ENCODE assay signal across 8 cellular contexts in the genomic region with DNA sequence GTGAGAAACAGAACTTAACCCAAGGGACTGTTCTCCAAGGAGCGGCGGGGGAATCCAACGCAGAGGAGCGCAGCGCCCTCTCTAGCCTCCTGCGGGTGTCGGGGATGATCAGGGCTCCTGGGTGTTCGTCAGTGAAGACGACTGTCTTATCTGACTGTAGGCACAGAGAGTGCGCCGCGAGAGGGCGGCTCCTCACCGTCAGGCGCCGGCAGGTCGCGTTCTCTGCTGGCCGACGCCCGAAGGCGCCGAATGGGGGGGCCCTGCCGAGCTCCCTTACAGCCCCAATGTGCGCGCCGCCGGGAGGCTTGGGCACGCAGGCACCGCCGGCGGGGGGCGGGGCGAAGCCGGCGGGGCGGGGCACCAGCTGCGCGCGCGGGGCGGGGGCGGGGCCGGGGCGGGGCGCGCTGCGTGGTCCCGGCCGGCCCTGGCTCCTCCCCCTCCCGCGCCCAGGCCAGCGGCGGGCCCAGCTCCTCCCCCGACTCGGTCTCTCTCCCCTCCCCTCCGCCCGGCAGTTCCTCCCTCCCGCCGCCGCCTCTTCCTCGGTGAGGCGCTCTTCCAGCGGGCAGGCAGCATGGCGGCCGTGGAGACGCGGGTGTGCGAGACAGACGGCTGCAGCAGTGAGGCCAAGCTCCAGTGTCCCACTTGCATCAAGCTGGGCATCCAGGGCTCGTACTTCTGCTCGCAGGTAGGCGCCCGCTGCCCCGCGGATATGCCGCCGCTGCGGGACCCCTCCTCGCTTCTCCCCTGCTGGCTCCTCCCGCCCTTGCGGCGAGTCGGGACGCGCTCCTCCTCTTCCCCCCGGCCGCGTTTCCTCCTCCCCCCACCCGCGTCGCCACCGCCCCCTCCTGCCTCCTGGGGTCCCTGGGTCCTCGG. TPM values are rescaled to one million over a fixed set of nuclear protein-coding genes. Genes with fewer than 3 reads are reported as not detected.
DNase-seq lines count a peak whose midpoint lies in the region; ATAC-seq and TF ChIP-seq lines count a peak whose summit lies in the region.

METAP1 (plus strand) TSS at position 539 of the 873 bp plus-strand sequence; CDS start at position 572, 33 bp downstream.

- peak within 1 kb of the TSS; percentile 93 for H3K27ac ChIP-seq in muscle layer of duodenum (ENCODE audit: low read length)

- peak within 1 kb of the TSS; percentile 89 for H3K4me3 Mint-ChIP-seq in activated T-cell treated with anti-CD3 and anti-CD28 coated beads, Interleukin-2, amount 50 U/mL, for 4 hours

- DNase-seq in DMS79 (lab: John Stamatoyannopoulos, UW): peak; percentile 70
- DNase-seq in KG1 (lab: John Stamatoyannopoulos, UW): peak; percentile 97
- peak; percentile 96 for DNase-seq in activated T-cell treated with anti-CD3 and anti-CD28 coated beads, Interleukin-2, amount 50 U/mL, for 4 hours
- DNase-seq in stimulated activated CD8-positive, alpha-beta memory T cell treated with anti-CD3 and anti-CD28 coated beads, Interleukin-7, amount 100 ng/mL, for 4 hours (ENCODE audit: low read depth in 2 of 2): peak; percentile 91 to 97

- no peaks in the 10 kb centered on the region for H3K27me3 ChIP-seq in muscle layer of duodenum (ENCODE audit: low read depth, low read length)

- H3K4me1 ChIP-seq in muscle layer of duodenum (ENCODE audit: control insufficient read depth in 1 of 2, insufficient read depth in 2 of 2, low read length in 2 of 2): peaks cover 0 to 13% of the 10 kb centered on the region in 2 donors

- peaks cover 36% of the 10 kb centered on the region for H3K4me1 Mint-ChIP-seq in activated T-cell treated with anti-CD3 and anti-CD28 coated beads, Interleukin-2, amount 50 U/mL, for 4 hours (ENCODE audit: low read depth)

- no peaks in the 10 kb centered on the region for H3K9me3 ChIP-seq in muscle layer of duodenum (ENCODE audit: control insufficient read depth in 1 of 2, low read length in 2 of 2)

- peak within 1 kb of the TSS; percentile 77 to 89 for H3K4me3 ChIP-seq in muscle layer of duodenum (ENCODE audit: low read depth in 1 of 2, low read length in 2 of 2)

- no peaks in the 10 kb centered on the region for H3K36me3 Mint-ChIP-seq in activated T-cell treated with anti-CD3 and anti-CD28 coated beads, Interleukin-2, amount 50 U/mL, for 4 hours (ENCODE audit: insufficient read depth)

- H3K9me3 Mint-ChIP-seq in activated T-cell treated with anti-CD3 and anti-CD28 coated beads, Interleukin-2, amount 50 U/mL, for 4 hours: no peaks in the 10 kb centered on the region

- no peaks in the 10 kb centered on the region for H3K36me3 ChIP-seq in muscle layer of duodenum (ENCODE audit: control insufficient read depth in 1 of 2, insufficient read depth in 2 of 2, low read length in 2 of 2)

- ATAC-seq in GM21723 (IDR thresholded peaks at IDR 0.05; ENCODE audit: unreplicated experiment) (peak; percentile 95), esophagus mucosa (peak; percentile 94)
- peak; percentile 91 for ATAC-seq in activated T-cell treated with anti-CD3 and anti-CD28 coated beads, Interleukin-2, amount 50 U/mL, for 4 hours

- no peaks in the 10 kb centered on the region for H3K27me3 Mint-ChIP-seq in activated T-cell treated with anti-CD3 and anti-CD28 coated beads, Interleukin-2, amount 50 U/mL, for 4 hours (ENCODE audit: low read depth)

TF ChIP-seq in PFSK-1, 5 proteins besides CTCF, POLR2A, EP300 and RAD21:
- TF ChIP-seq, protein P1, sequence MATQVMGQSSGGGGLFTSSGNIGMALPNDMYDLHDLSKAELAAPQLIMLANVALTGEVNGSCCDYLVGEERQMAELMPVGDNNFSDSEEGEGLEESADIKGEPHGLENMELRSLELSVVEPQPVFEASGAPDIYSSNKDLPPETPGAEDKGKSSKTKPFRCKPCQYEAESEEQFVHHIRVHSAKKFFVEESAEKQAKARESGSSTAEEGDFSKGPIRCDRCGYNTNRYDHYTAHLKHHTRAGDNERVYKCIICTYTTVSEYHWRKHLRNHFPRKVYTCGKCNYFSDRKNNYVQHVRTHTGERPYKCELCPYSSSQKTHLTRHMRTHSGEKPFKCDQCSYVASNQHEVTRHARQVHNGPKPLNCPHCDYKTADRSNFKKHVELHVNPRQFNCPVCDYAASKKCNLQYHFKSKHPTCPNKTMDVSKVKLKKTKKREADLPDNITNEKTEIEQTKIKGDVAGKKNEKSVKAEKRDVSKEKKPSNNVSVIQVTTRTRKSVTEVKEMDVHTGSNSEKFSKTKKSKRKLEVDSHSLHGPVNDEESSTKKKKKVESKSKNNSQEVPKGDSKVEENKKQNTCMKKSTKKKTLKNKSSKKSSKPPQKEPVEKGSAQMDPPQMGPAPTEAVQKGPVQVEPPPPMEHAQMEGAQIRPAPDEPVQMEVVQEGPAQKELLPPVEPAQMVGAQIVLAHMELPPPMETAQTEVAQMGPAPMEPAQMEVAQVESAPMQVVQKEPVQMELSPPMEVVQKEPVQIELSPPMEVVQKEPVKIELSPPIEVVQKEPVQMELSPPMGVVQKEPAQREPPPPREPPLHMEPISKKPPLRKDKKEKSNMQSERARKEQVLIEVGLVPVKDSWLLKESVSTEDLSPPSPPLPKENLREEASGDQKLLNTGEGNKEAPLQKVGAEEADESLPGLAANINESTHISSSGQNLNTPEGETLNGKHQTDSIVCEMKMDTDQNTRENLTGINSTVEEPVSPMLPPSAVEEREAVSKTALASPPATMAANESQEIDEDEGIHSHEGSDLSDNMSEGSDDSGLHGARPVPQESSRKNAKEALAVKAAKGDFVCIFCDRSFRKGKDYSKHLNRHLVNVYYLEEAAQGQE (IDR thresholded peaks at IDR 0.05; ENCODE audit: insufficient read depth in 1 of 2, low read depth in 2 of 2, low read length in 2 of 2): no peak
- TF ChIP-seq TAF1 (IDR thresholded peaks at IDR 0.05; ENCODE audit: borderline replicate concordance, insufficient read depth, low read length): peak; percentile 80; the same call in 1 of the 2 replicates
- peak; percentile 17; the same call in 1 of the 2 replicates for TF ChIP-seq SIN3A (IDR thresholded peaks at IDR 0.05; ENCODE audit: borderline replicate concordance, insufficient read depth, low read length)
- TF ChIP-seq POLR2AphosphoS5 (IDR thresholded peaks at IDR 0.05; ENCODE audit: low read depth, low read length): peak; percentile 96
- TF ChIP-seq FOXP2 (optimal IDR thresholded peaks at IDR 0.05; ENCODE audit: borderline replicate concordance, extremely low read depth, extremely low read length, insufficient read depth): peak; percentile 49

RNA-seq across cellular contexts. Expression of gene METAP1, which starts in this region (rescaled TPM):
- 78.6 TPM for polyA plus RNA-seq in PFSK-1 (2012; ENCODE audit: insufficient read length, low read depth)
- total RNA-seq in activated T-cell treated with anti-CD3 and anti-CD28 coated beads, Interleukin-2, amount 50 U/mL, for 4 hours: 10 to 100 TPM; 60.5 to 70.9 (median 69.9) TPM
- 75.4 TPM for total RNA-seq in esophagus mucosa

Comparison
In these comparisons a context has a peak if more than half of its experiments do, and no peak if none do; other contexts are left out.
1. Peak in every context shown above with its lines: DNase-seq, ATAC-seq, H3K4me3 ChIP-seq and H3K27ac ChIP-seq.